Comparison of ENCODE assay signal across 25 cellular contexts in genomic region chr19:583198-583967, GRCh38. TPM values are rescaled to one million over a fixed set of nuclear protein-coding genes. Genes with fewer than 3 reads are reported as not detected.
DNase-seq lines count a peak whose midpoint lies in the region; ATAC-seq and TF ChIP-seq lines count a peak whose summit lies in the region.
"Had no signal": no experiment of that assay in that cellular context is flagged by ENCODE, and none has a peak within 500 bp of the region (broad histone marks: within the 10 kb centered on the region; RNA-seq: fewer than 3 reads in every experiment).

No MANE protein-coding gene starts in this region.

- peaks cover 35% of the 10 kb centered on the region for H3K36me3 Mint-ChIP-seq in effector memory CD8-positive, alpha-beta T cell (ENCODE audit: insufficient read depth)
- H3K36me3 Mint-ChIP-seq: T-cell had no signal

- CTCF ChIA-PET in HCT116 (lab: Charles Lee), result interaction anchor here (1.0 kb wide), 1 partner anchor 9 kb away, joined by 3 read pairs; no protein-coding TSS in a partner anchor

- H3K27me3 ChIP-seq in HCT116 (ENCODE audit: insufficient read depth, low read length), result no peaks in the 10 kb centered on the region
- peaks cover 3% of the 10 kb centered on the region for H3K27me3 ChIP-seq in NT2/D1 (ENCODE audit: insufficient read depth, insufficient read length)
- H3K27me3 ChIP-seq in psoas muscle (ENCODE audit: insufficient read depth in 3 of 3, low read length in 2 of 3), result peaks cover 0 to 6% (median 2%) of the 10 kb centered on the region in 3 donors
- no peaks in the 10 kb centered on the region for H3K27me3 ChIP-seq in testis
- H3K27me3 ChIP-seq: SJSA1 had no signal

- TF ChIP-seq POLR2A in HCT116 (IDR thresholded peaks at IDR 0.05; ENCODE audit: borderline replicate concordance, extremely low read depth, insufficient read depth, insufficient read length) (no peak), testis (IDR thresholded peaks at IDR 0.05) (no peak)

- H3K9me2 ChIP-seq in HCT116 (ENCODE audit: insufficient read depth), result no peaks in the 10 kb centered on the region

- no peak overlapping the region for H2AFZ ChIP-seq in HCT116 (ENCODE audit: low read depth, low read length, poor library complexity, severe bottlenecking)

- POLR2A ChIA-PET in HCT116 (lab: Charles Lee), result no interaction called here

- peaks cover 26% of the 10 kb centered on the region for H3K79me2 ChIP-seq in HCT116 (ENCODE audit: insufficient read depth, low read length)

- H3K4me3 ChIP-seq in HCT116 (replicated peaks in 1 of 2; ENCODE audit: low read depth in 1 of 2, low read length in 2 of 2), result no peak overlapping the region
- H3K4me3 ChIP-seq in NT2/D1 (ENCODE audit: insufficient read length, low read depth), result no peak overlapping the region
- H3K4me3 ChIP-seq in psoas muscle, result no peak overlapping the region
- no peak overlapping the region for H3K4me3 ChIP-seq in testis
- H3K4me3 ChIP-seq: Peyer's patch, SJSA1, transverse colon had no signal

- TF ChIP-seq RAD21 in HCT116 (IDR thresholded peaks at IDR 0.05; ENCODE audit: low read depth), result no peak

- peak overlapping the region in 1 of 2 donors; percentile 44 for H3K4me3 Mint-ChIP-seq in effector memory CD8-positive, alpha-beta T cell
- H3K4me3 Mint-ChIP-seq: activated CD8-positive, alpha-beta T cell treated with anti-CD3 and anti-CD28 coated beads, Interleukin-2, amount 10 ng/mL, durations not matched to agents 7 days and 5 days; CD4-positive, alpha-beta T cell; stimulated activated naive CD8-positive, alpha-beta T cell treated with anti-CD3 and anti-CD28 coated beads, Interleukin-15, amount 100 ng/mL, for 72 hours; T-cell had no signal

- H3K27ac ChIP-seq in HCT116 (ENCODE audit: low read depth, low read length) (peak overlapping the region; percentile 26; the same call in 1 of the 2 replicates), psoas muscle (no peak overlapping the region), testis (no peak overlapping the region)
- H3K27ac ChIP-seq: KMS-11, Peyer's patch, SJSA1, transverse colon had no signal

- TF ChIP-seq CTCF in HCT116 (IDR thresholded peaks at IDR 0.05 in 2 of 3, conservative IDR thresholded peaks at IDR 0.05 in 1 of 3; ENCODE audit: borderline replicate concordance in 1 of 3, insufficient read depth in 1 of 3, low read depth in 2 of 3, low read length in 2 of 3), result no peak
- TF ChIP-seq CTCF in psoas muscle (IDR thresholded peaks at IDR 0.05), result no peak
- TF ChIP-seq CTCF in testis (IDR thresholded peaks at IDR 0.05), result no peak

- H3K9ac ChIP-seq in HCT116 (ENCODE audit: low read length), result no peak overlapping the region
- peak overlapping the region; percentile 27 for H3K9ac ChIP-seq in NT2/D1 (ENCODE audit: insufficient read length, low read depth)
- H3K9ac ChIP-seq: KMS-11 had no signal

- H3K27me3 Mint-ChIP-seq in effector memory CD8-positive, alpha-beta T cell, result peaks cover 0 to 7% of the 10 kb centered on the region in 2 donors

- H3K9me3 ChIP-seq in HCT116 (ENCODE audit: control insufficient read depth in 1 of 2, insufficient read depth in 1 of 2, low read depth in 1 of 2, low read length in 2 of 2), result no peaks in the 10 kb centered on the region
- no peaks in the 10 kb centered on the region for H3K9me3 ChIP-seq in NT2/D1 (ENCODE audit: insufficient read depth, low read length)
- no peaks in the 10 kb centered on the region for H3K9me3 ChIP-seq in psoas muscle
- H3K9me3 ChIP-seq in testis, result no peaks in the 10 kb centered on the region
- H3K9me3 ChIP-seq: Peyer's patch, SJSA1, transverse colon had no signal

- H4K20me1 ChIP-seq in HCT116 (ENCODE audit: insufficient read depth), result no peaks in the 10 kb centered on the region

- H3K27ac Mint-ChIP-seq in effector memory CD8-positive, alpha-beta T cell, result peak overlapping the region; percentile 49 to 75
- H3K27ac Mint-ChIP-seq: activated CD8-positive, alpha-beta T cell treated with anti-CD3 and anti-CD28 coated beads, Interleukin-2, amount 10 ng/mL, durations not matched to agents 7 days and 5 days; CD4-positive, alpha-beta T cell; stimulated activated naive CD8-positive, alpha-beta T cell treated with anti-CD3 and anti-CD28 coated beads, Interleukin-15, amount 100 ng/mL, for 72 hours; T-cell had no signal

- no TSS peak for BruUV-seq in HCT116 (replicated peaks; lab: Mats Ljungman, UMichigan)

- no peaks in the 10 kb centered on the region for H3K9me3 Mint-ChIP-seq in effector memory CD8-positive, alpha-beta T cell
- H3K9me3 Mint-ChIP-seq: CD4-positive, alpha-beta T cell; stimulated activated naive CD8-positive, alpha-beta T cell treated with anti-CD3 and anti-CD28 coated beads, Interleukin-15, amount 100 ng/mL, for 72 hours; T-cell had no signal

- H3K4me2 ChIP-seq in HCT116 (ENCODE audit: low read length), result no peak overlapping the region
- H3K4me2 ChIP-seq: KMS-11 had no signal

- H3K4me1 ChIP-seq in HCT116 (ENCODE audit: control insufficient read depth in 1 of 2, insufficient read depth in 2 of 2, low read length in 2 of 2) (peaks cover 5 to 12% of the 10 kb centered on the region in 2 experiments; a peak in 3 of 4 replicates), NT2/D1 (ENCODE audit: insufficient read depth, insufficient read length) (peaks cover 24% of the 10 kb centered on the region), psoas muscle (peaks cover 17% of the 10 kb centered on the region), testis (peaks cover 12% of the 10 kb centered on the region)

- peaks cover 6 to 7% of the 10 kb centered on the region in 2 donors for H3K4me1 Mint-ChIP-seq in effector memory CD8-positive, alpha-beta T cell (ENCODE audit: low read depth in 2 of 2)

- 75 to 90% (median 76%) methylated on average over 24 to 27 of the region's 27 CpGs for WGBS in psoas muscle, 3 donors
- 88 to 100% methylated on average over 8 to 27 of the region's 27 CpGs for WGBS in testis, 2 donors

- DNase-seq in HCT116 (ENCODE audit: low read depth, low spot score) (no peak), NT2/D1 (ENCODE audit: low read depth, low spot score) (no peak), psoas muscle (no peak), testis (no peak), NCI-H82 treated with DMSO at 0.1 percent for 48 hours (lab: John Stamatoyannopoulos, UW; ENCODE audit: unreplicated experiment) (no peak)
- no peak for DNase-seq in effector memory CD8-positive, alpha-beta T cell
- no peak for DNase-seq in activated CD8-positive, alpha-beta memory T cell treated with anti-CD3 and anti-CD28 coated beads, Interleukin-2, amount 50 U/mL, for 48 hours
- DNase-seq: DMS 273 treated with DMSO at 0.1 percent for 48 hours; NCI-H1436 treated with DMSO at 0.1 percent for 48 hours; NCI-H510A; occipital lobe; stimulated activated CD4-positive, alpha-beta T cell treated with anti-CD3 and anti-CD28 coated beads, Interleukin-12 subunit alpha, Interleukin-12 subunit beta, amount 100 ng/mL, for 4 hours; transverse colon had no signal

- 0 out of 2 replicates have a peak, but pooled peaks have one; percentile 1 for ATAC-seq in HCT116
- ATAC-seq in effector memory CD8-positive, alpha-beta T cell (replicated peaks), result no peak
- peak in 3 of 4 donors; percentile 3 to 15 (median 5) for ATAC-seq in psoas muscle

- H3K36me3 ChIP-seq in HCT116 (ENCODE audit: control insufficient read depth in 1 of 2, insufficient read depth in 2 of 2, low read length in 2 of 2) (peaks cover 15 to 24% of the 10 kb centered on the region in 2 experiments), NT2/D1 (ENCODE audit: insufficient read depth, insufficient read length, low read length) (peaks cover 52% of the 10 kb centered on the region), psoas muscle (ENCODE audit: insufficient read depth in 1 of 2, low read depth in 1 of 2) (peaks cover 4 to 44% of the 10 kb centered on the region in 2 donors), testis (ENCODE audit: low read depth, missing control alignments) (no peaks in the 10 kb centered on the region)

- RAD21 ChIA-PET in HCT116 (lab: Charles Lee; ENCODE audit: low non-redundant PET in 1 of 2, low total read pairs in 2 of 2, uncharacterized antibody in 2 of 2, unreplicated experiment in 2 of 2), result no interaction called here

- intact Hi-C loops in HCT116 (cut with micrococcal nuclease) (no loop called here), psoas muscle (cut with DNase I) (loop anchor here in 1 of 2 donors (10.0 kb wide), 1 partner anchor 151 kb away; no protein-coding TSS in a partner anchor), testis (cut with DNase I; ENCODE audit: low total_unique reads) (no loop called here)

TF ChIP-seq in HCT116, 20 proteins besides CTCF, POLR2A, EP300 and RAD21 (continues in another document):
- no peak for TF ChIP-seq ATF3 (IDR thresholded peaks at IDR 0.05)
- no peak for TF ChIP-seq SIN3A (IDR thresholded peaks at IDR 0.05; ENCODE audit: low read depth)
- TF ChIP-seq SP1 (IDR thresholded peaks at IDR 0.05; ENCODE audit: low read depth), result no peak

RNA-seq across cellular contexts. Expression of gene HCN2, which starts 6.3 kb away (rescaled TPM):
- total RNA-seq in HCT116 (2021; ENCODE audit: unreplicated experiment), result 2.4 TPM
- polyA plus RNA-seq in HCT116 (2012), result 2.3 TPM in 2 replicates
- under 1 TPM in 2 of 4 donors, not detected in 2; 0.08 to 0.13 TPM for total RNA-seq in psoas muscle
- under 1 TPM in 2 of 3 donors, not detected in 1; 0.04 to 0.05 TPM for polyA plus RNA-seq in psoas muscle
- total RNA-seq in testis, result 10 to 100 TPM in 1 of 2 donors, 1 to 10 TPM in 1; 6.6 to 12.4 TPM
- 5.5 TPM for polyA plus RNA-seq in testis (ENCODE audit: insufficient read depth, low read depth, low replicate concordance)
- total RNA-seq: HT-29, Peyer's patch had no signal

RNA-seq across cellular contexts. Expression of gene BSG, which starts 11.0 kb away (rescaled TPM):
- 603 TPM for total RNA-seq in HCT116 (2021; ENCODE audit: unreplicated experiment)
- polyA plus RNA-seq in HCT116 (2012), result 735 and 929 TPM in 2 replicates
- total RNA-seq in psoas muscle, result 100 to 1,000 TPM; 172 to 381 (median 300) TPM
- 100 to 1,000 TPM; 202 to 308 (median 299) TPM for polyA plus RNA-seq in psoas muscle
- 1,000 to 10,000 TPM; 1,391 to 1,458 TPM for total RNA-seq in testis
- polyA plus RNA-seq in testis (ENCODE audit: insufficient read depth, low read depth, low replicate concordance), result 870 TPM

RNA-seq across cellular contexts. Expression of gene GZMM, which starts 39.5 kb away (rescaled TPM):
- total RNA-seq in HCT116 (2021; ENCODE audit: unreplicated experiment) (0.59 TPM), psoas muscle (not detected), testis (1 to 10 TPM in 1 of 2 donors, under 1 TPM in 1; 0.31 to 1.4 TPM)
- polyA plus RNA-seq in HCT116 (2012), result 0.53 and 0.67 TPM in 2 replicates
- polyA plus RNA-seq in psoas muscle (under 1 TPM; 0.11 to 0.23 (median 0.14) TPM), testis (ENCODE audit: insufficient read depth, low read depth, low replicate concordance) (2.2 TPM)
- total RNA-seq: glomerular endothelial cell, HT-29, lung microvascular endothelial cell, occipital lobe, renal cortical epithelial cell, SJSA1 had no signal
- polyA plus RNA-seq: keratinocyte had no signal

RNA-seq across cellular contexts. Expression of gene POLRMT, which starts 50.0 kb away (rescaled TPM):
- total RNA-seq in HCT116 (2021; ENCODE audit: unreplicated experiment) (138 TPM), psoas muscle (10 to 100 TPM; 66.1 to 99.8 (median 81.4) TPM), testis (100 to 1,000 TPM; 116 to 137 TPM)
- 175 and 185 TPM in 2 replicates for polyA plus RNA-seq in HCT116 (2012)
- polyA plus RNA-seq in psoas muscle (10 to 100 TPM; 61.7 to 79.6 (median 66.5) TPM), testis (ENCODE audit: insufficient read depth, low read depth, low replicate concordance) (178 TPM)

RNA-seq across cellular contexts. Expression of gene CDC34, which starts 51.8 kb away (rescaled TPM):
- total RNA-seq in HCT116 (2021; ENCODE audit: unreplicated experiment), result 87.4 TPM
- polyA plus RNA-seq in HCT116 (2012), result 89.3 and 95.6 TPM in 2 replicates
- 100 to 1,000 TPM in 1 of 4 donors, 10 to 100 TPM in 3; 72.6 to 107 (median 83.0) TPM for total RNA-seq in psoas muscle
- polyA plus RNA-seq in psoas muscle, result 100 to 1,000 TPM; 113 to 160 (median 123) TPM
- 100 to 1,000 TPM; 205 to 249 TPM for total RNA-seq in testis
- 149 TPM for polyA plus RNA-seq in testis (ENCODE audit: insufficient read depth, low read depth, low replicate concordance)
